7 cellular contexts compared by ENCODE assay signal in the genomic region with DNA sequence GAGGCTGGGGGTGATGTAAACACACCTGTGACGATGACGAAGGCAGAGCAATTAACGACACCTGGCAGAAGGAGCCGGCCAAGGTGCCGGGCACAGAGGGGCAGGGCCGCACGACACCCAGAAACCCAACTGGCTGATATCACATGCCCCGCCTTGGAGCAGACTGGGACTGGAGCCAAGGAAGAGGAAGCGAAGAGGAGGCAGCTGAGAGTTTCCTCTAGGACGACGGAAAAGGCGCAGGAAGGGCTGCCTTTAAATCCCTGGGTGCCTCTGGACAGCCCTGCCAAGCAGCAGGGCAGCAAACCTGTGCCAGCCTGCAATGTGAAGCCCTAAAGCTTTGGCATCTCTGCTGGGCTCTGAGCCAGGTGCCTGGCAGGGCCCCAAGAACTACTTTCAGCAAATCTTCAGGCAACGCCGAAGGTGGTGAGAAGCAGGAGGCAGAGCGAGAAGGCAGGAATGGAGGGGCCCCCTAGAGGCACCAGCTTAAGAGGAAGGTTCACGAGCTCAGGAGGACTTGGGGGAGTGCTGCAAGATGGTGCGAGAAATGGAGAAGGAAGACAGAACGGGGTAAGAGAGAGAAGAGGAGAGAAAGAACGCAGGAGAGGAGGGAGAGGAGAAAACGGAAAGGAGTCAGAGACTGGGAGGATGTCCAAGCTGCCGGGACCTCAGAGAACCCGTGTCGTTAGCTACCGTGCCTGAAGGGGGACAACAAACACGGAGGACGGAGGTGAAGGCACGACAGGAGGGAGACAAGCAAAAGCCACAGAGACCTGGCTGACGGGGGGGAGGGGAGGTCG. TPM values are rescaled to one million over a fixed set of nuclear protein-coding genes. Genes with fewer than 3 reads are reported as not detected.
DNase-seq lines count a peak whose midpoint lies in the region; ATAC-seq and TF ChIP-seq lines count a peak whose summit lies in the region.

No MANE protein-coding gene starts in this region.

- peaks cover 5% of the 10 kb centered on the region for H3K4me1 ChIP-seq in HEK293 (ENCODE audit: control insufficient read depth, insufficient read depth, low read length)

- H3K27ac ChIP-seq in HEK293 (ENCODE audit: extremely low read depth, low read depth, low read length): no peak overlapping the region

- no peaks in the 10 kb centered on the region for H3K36me3 ChIP-seq in HEK293 (ENCODE audit: control insufficient read depth in 2 of 2, insufficient read depth in 1 of 2, low read length in 2 of 2)

- no peak overlapping the region for H3K4me3 ChIP-seq in HEK293 (ENCODE audit: low read depth, low read length)
- no peak overlapping the region for H3K4me3 ChIP-seq in fibroblast of villous mesenchyme (ENCODE audit: low read depth, low read length)

- POLR2A ChIA-PET in HEK293 (lab: Yijun Ruan, JAX): no interaction called here

- no peaks in the 10 kb centered on the region for H3K9me3 ChIP-seq in HEK293 (ENCODE audit: control insufficient read depth, insufficient read depth, low read depth, low read length)

- CTCF ChIA-PET in HEK293 (lab: Yijun Ruan, JAX): interaction anchor here (2.0 kb wide), 1 partner anchor 46 kb away, joined by 10 read pairs; no protein-coding TSS in a partner anchor

- peak; percentile 77 for DNase-seq in NCI-H524 treated with DMSO at 0.1 percent for 48 hours (lab: John Stamatoyannopoulos, UW)
- DNase-seq in activated gamma-delta T cell treated with anti-CD3 and anti-CD28 coated beads, Interleukin-2, amount 50 U/mL, for 16 hours (ENCODE audit: low read depth): peak; percentile 4
- peak; percentile 65 for DNase-seq in fibroblast of villous mesenchyme (ENCODE audit: low read depth)
- peak; percentile 76 for DNase-seq in occipital lobe (lab: John Stamatoyannopoulos, UW)

- peak; percentile 96 for TF ChIP-seq CTCF in HEK293 (tag by site-specific recombination; IDR thresholded peaks at IDR 0.05)
- peak; percentile 16 for TF ChIP-seq CTCF in fibroblast of villous mesenchyme (IDR thresholded peaks at IDR 0.05; ENCODE audit: insufficient read depth, low read depth, low read length)

- no peak for ATAC-seq in GM21786 (IDR thresholded peaks at IDR 0.05; ENCODE audit: unreplicated experiment)
- ATAC-seq in GM21423 (IDR thresholded peaks at IDR 0.05; ENCODE audit: unreplicated experiment): no peak

TF ChIP-seq in HEK293, 187 proteins besides CTCF, POLR2A, EP300 and RAD21 (continues in another document):
- TF ChIP-seq KLF1 (tag by site-specific recombination; IDR thresholded peaks at IDR 0.05) (0 out of 2 replicates have a peak, but pooled peaks have one; percentile 9), ZNF530 (tag by site-specific recombination; IDR thresholded peaks at IDR 0.05; ENCODE audit: low read depth) (no peak), ZBTB8A (tag by site-specific recombination; IDR thresholded peaks at IDR 0.05) (peak; percentile 39; the same call in 1 of the 2 replicates), ZNF571 (tag by site-specific recombination; IDR thresholded peaks at IDR 0.05) (no peak), ZIC2 (tag by site-specific recombination; IDR thresholded peaks at IDR 0.05) (peak; percentile 53; the same call in 1 of the 2 replicates), SP2 (tag by site-specific recombination; IDR thresholded peaks at IDR 0.05) (peak; percentile 56), ZNF121 (tag by site-specific recombination; IDR thresholded peaks at IDR 0.05) (no peak), ZNF175 (tag by site-specific recombination; IDR thresholded peaks at IDR 0.05) (no peak), MYNN (tag by site-specific recombination; IDR thresholded peaks at IDR 0.05; ENCODE audit: borderline replicate concordance) (no peak), SP7 (tag by site-specific recombination; IDR thresholded peaks at IDR 0.05) (peak; percentile 7; the same call in 1 of the 2 replicates), ZBTB48 (tag by site-specific recombination; IDR thresholded peaks at IDR 0.05) (0 out of 2 replicates have a peak, but pooled peaks have one; percentile 3), ZBTB1 (tag by site-specific recombination; IDR thresholded peaks at IDR 0.05) (no peak), HOXD13 (CRISPR knock-in tag; IDR thresholded peaks at IDR 0.05; ENCODE audit: borderline replicate concordance) (no peak), ZBTB17 (tag by site-specific recombination; IDR thresholded peaks at IDR 0.05) (0 out of 2 replicates have a peak, but pooled peaks have one; percentile 39), PRDM1 (tag by site-specific recombination; IDR thresholded peaks at IDR 0.05) (peak; percentile 79), ZNF24 (tag by site-specific recombination; IDR thresholded peaks at IDR 0.05) (no peak), ZSCAN23 (tag by site-specific recombination; IDR thresholded peaks at IDR 0.05) (no peak), GFI1B (tag by site-specific recombination; IDR thresholded peaks at IDR 0.05) (no peak), ZNF221 (tag by site-specific recombination; IDR thresholded peaks at IDR 0.05; ENCODE audit: borderline replicate concordance) (no peak), ZNF292 (tag by site-specific recombination; IDR thresholded peaks at IDR 0.05; ENCODE audit: borderline replicate concordance, low read depth) (no peak), YY2 (tag by site-specific recombination; IDR thresholded peaks at IDR 0.05) (0 out of 2 replicates have a peak, but pooled peaks have one; percentile 41), TCF7L2 (IDR thresholded peaks at IDR 0.05; ENCODE audit: borderline replicate concordance, low read depth, low read length) (no peak), IKZF3 (tag by site-specific recombination; IDR thresholded peaks at IDR 0.05) (no peak), ZNF660 (tag by site-specific recombination; IDR thresholded peaks at IDR 0.05) (peak; percentile 79)
- TF ChIP-seq, protein P1, sequence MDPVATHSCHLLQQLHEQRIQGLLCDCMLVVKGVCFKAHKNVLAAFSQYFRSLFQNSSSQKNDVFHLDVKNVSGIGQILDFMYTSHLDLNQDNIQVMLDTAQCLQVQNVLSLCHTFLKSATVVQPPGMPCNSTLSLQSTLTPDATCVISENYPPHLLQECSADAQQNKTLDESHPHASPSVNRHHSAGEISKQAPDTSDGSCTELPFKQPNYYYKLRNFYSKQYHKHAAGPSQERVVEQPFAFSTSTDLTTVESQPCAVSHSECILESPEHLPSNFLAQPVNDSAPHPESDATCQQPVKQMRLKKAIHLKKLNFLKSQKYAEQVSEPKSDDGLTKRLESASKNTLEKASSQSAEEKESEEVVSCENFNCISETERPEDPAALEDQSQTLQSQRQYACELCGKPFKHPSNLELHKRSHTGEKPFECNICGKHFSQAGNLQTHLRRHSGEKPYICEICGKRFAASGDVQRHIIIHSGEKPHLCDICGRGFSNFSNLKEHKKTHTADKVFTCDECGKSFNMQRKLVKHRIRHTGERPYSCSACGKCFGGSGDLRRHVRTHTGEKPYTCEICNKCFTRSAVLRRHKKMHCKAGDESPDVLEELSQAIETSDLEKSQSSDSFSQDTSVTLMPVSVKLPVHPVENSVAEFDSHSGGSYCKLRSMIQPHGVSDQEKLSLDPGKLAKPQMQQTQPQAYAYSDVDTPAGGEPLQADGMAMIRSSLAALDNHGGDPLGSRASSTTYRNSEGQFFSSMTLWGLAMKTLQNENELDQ (tag by site-specific recombination; IDR thresholded peaks at IDR 0.05; ENCODE audit: low read depth): no peak
- TF ChIP-seq, protein P2, sequence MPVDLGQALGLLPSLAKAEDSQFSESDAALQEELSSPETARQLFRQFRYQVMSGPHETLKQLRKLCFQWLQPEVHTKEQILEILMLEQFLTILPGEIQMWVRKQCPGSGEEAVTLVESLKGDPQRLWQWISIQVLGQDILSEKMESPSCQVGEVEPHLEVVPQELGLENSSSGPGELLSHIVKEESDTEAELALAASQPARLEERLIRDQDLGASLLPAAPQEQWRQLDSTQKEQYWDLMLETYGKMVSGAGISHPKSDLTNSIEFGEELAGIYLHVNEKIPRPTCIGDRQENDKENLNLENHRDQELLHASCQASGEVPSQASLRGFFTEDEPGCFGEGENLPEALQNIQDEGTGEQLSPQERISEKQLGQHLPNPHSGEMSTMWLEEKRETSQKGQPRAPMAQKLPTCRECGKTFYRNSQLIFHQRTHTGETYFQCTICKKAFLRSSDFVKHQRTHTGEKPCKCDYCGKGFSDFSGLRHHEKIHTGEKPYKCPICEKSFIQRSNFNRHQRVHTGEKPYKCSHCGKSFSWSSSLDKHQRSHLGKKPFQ (tag by site-specific recombination; IDR thresholded peaks at IDR 0.05): no peak
- TF ChIP-seq, protein P3, sequence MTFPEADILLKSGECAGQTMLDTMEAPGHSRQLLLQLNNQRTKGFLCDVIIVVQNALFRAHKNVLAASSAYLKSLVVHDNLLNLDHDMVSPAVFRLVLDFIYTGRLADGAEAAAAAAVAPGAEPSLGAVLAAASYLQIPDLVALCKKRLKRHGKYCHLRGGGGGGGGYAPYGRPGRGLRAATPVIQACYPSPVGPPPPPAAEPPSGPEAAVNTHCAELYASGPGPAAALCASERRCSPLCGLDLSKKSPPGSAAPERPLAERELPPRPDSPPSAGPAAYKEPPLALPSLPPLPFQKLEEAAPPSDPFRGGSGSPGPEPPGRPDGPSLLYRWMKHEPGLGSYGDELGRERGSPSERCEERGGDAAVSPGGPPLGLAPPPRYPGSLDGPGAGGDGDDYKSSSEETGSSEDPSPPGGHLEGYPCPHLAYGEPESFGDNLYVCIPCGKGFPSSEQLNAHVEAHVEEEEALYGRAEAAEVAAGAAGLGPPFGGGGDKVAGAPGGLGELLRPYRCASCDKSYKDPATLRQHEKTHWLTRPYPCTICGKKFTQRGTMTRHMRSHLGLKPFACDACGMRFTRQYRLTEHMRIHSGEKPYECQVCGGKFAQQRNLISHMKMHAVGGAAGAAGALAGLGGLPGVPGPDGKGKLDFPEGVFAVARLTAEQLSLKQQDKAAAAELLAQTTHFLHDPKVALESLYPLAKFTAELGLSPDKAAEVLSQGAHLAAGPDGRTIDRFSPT (tag by site-specific recombination; IDR thresholded peaks at IDR 0.05): peak; percentile 39; the same call in 1 of the 2 replicates

RNA-seq across cellular contexts. Expression of a gene that starts 25.3 kb away (rescaled TPM):
- 78.3 and 99.7 TPM in 2 replicates for total RNA-seq in fibroblast of villous mesenchyme
- 53.5 TPM for total RNA-seq in occipital lobe

RNA-seq across cellular contexts. Expression of a gene that starts 33.8 kb away (rescaled TPM):
- 86.4 and 156 TPM in 2 replicates for total RNA-seq in fibroblast of villous mesenchyme
- total RNA-seq in occipital lobe: 5.8 TPM

RNA-seq across cellular contexts. Expression of a gene that starts 52.5 kb away (rescaled TPM):
- under 0.01 TPM in 2 replicates for total RNA-seq in fibroblast of villous mesenchyme
- 1.1 TPM for total RNA-seq in occipital lobe

Comparison
In these comparisons a context has a peak if more than half of its experiments do, and no peak if none do; other contexts are left out.
1. DNase-seq: peak in every context shown above with its lines; median percentile 77 in NCI-H524 treated with DMSO at 0.1 percent for 48 hours; 76 in occipital lobe; 65 in fibroblast of villous mesenchyme; 4 in activated gamma-delta T cell treated with anti-CD3 and anti-CD28 coated beads, Interleukin-2, amount 50 U/mL, for 16 hours.
2. RNA of a gene that starts 33.8 kb away (total RNA-seq): 86.4 to 156 TPM in fibroblast of villous mesenchyme; 5.8 TPM in occipital lobe (single experiment); every median in the first group is over 10 times any median in the second.